ENCODE assay signal across 22 cellular contexts in the genomic region with DNA sequence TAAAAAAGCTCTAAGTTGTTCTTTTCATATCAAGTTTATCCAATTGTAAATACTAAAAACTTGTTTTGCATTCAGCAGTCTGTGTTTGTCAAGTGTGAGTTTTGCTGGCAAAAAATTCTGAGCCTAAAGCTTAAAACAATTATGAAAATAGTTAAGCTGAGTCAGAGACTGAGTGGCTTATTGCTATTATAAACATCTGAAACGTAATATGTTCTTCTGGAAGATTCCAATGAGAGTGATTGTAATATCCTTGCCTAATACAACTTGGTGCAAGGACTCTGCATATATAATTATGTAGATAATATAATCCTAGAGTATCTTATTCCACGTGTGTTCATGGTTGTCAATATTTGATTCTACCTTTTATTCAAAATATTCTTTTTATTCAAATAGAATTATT. TPM values are rescaled to one million over a fixed set of nuclear protein-coding genes. Genes with fewer than 3 reads are reported as not detected.
DNase-seq lines count a peak whose midpoint lies in the region; ATAC-seq and TF ChIP-seq lines count a peak whose summit lies in the region.
"Had no signal": no experiment of that assay in that cellular context is flagged by ENCODE, and none has a peak within 500 bp of the region (broad histone marks: within the 10 kb centered on the region; RNA-seq: fewer than 3 reads in every experiment).

No MANE protein-coding gene starts in this region.

- H3K14ac ChIP-seq in IMR-90 (replicated peaks; ENCODE audit: low read depth, low read length) (no peak overlapping the region), mesenchymal stem cell (ENCODE audit: low read length in 2 of 2) (no peak overlapping the region)

- H2BK5ac ChIP-seq in IMR-90 (ENCODE audit: low read depth, low read length, poor library complexity, severe bottlenecking) (peak overlapping the region; percentile 23), mesenchymal stem cell (ENCODE audit: low read depth, low read length, poor library complexity, severe bottlenecking) (no peak overlapping the region)

- H4K91ac ChIP-seq in IMR-90 (ENCODE audit: insufficient read depth, low read depth, low read length) (no peak overlapping the region), mesenchymal stem cell (ENCODE audit: low read length) (no peak overlapping the region)

- peaks cover 0 to 8% (median under 1%) of the 10 kb centered on the region in 4 donors for H3K4me1 Mint-ChIP-seq in CD4-positive, alpha-beta memory T cell
- H3K4me1 Mint-ChIP-seq in T-cell: peaks cover 0 to 7% (median 0%) of the 10 kb centered on the region in 3 donors

- H2AK5ac ChIP-seq in IMR-90 (ENCODE audit: low read depth, low read length): no peak overlapping the region
- H2AK5ac ChIP-seq in mesenchymal stem cell (ENCODE audit: low read length, severe bottlenecking): no peak overlapping the region

- H3K4ac ChIP-seq in IMR-90 (ENCODE audit: low read depth, low read length): no peak overlapping the region
- no peak overlapping the region for H3K4ac ChIP-seq in mesenchymal stem cell (ENCODE audit: low read depth in 1 of 2, low read length in 2 of 2)

- TF ChIP-seq RAD21 in IMR-90 (IDR thresholded peaks at IDR 0.05; ENCODE audit: low read length): no peak

- H4K8ac ChIP-seq in IMR-90 (ENCODE audit: low read depth in 2 of 2, low read length in 2 of 2): no peak overlapping the region
- H4K8ac ChIP-seq in mesenchymal stem cell (ENCODE audit: low read length): no peak overlapping the region

- DNase-seq in AG20443 (ENCODE audit: low spot score): peak; percentile 21
- DNase-seq in IMR-90: peak; percentile 78
- DNase-seq in fibroblast of mammary gland (ENCODE audit: low read depth): peak; percentile 51
- peak; percentile 38 for DNase-seq in mesenchymal stem cell
- no peak for DNase-seq in CD4-positive, alpha-beta memory T cell
- no peak for DNase-seq in left ventricle myocardium superior
- DNase-seq in T-cell: no peak
- DNase-seq: CD4-positive, CD25-positive, alpha-beta regulatory T cell; COR-L47; DMS79 treated with DMSO at 0.1 percent for 48 hours; Kasumi-1; NCI-H1694; NCI-H2081; NCI-H2171; NCI-H345; NCI-H524; NCI-H774; NK-92 treated with Interleukin-12 subunit alpha and Interleukin-12 subunit beta, amount 100 ng/mL, for 24 hours; SIG-M5; SK-N-SH had no signal

- H3K4me3 ChIP-seq in IMR-90 (ENCODE audit: insufficient read depth, low read depth, low read length): no peak overlapping the region
- H3K4me3 ChIP-seq in fibroblast of mammary gland (ENCODE audit: control insufficient read depth, low read depth, low read length): no peak overlapping the region
- H3K4me3 ChIP-seq in mesenchymal stem cell (ENCODE audit: insufficient read depth in 1 of 2, low read depth in 1 of 2, low read length in 2 of 2): no peak overlapping the region
- no peak overlapping the region for H3K4me3 ChIP-seq in CD4-positive, alpha-beta memory T cell (ENCODE audit: low read length in 2 of 2)

- peaks cover 4% of the 10 kb centered on the region for H3K36me3 ChIP-seq in IMR-90 (ENCODE audit: control insufficient read depth, insufficient read depth, low read length)
- peaks cover 0 to 27% of the 10 kb centered on the region in 2 experiments for H3K36me3 ChIP-seq in mesenchymal stem cell (ENCODE audit: control insufficient read depth in 1 of 2, insufficient read depth in 2 of 2, low read depth in 1 of 2, low read length in 2 of 2)
- H3K36me3 ChIP-seq in CD4-positive, alpha-beta memory T cell (ENCODE audit: insufficient read depth, low read length): no peaks in the 10 kb centered on the region

- no peak overlapping the region for H3K27ac Mint-ChIP-seq in CD4-positive, alpha-beta memory T cell
- no peak overlapping the region for H3K27ac Mint-ChIP-seq in T-cell

- no peak overlapping the region for H2BK12ac ChIP-seq in mesenchymal stem cell (ENCODE audit: low read length in 2 of 2)

- in situ Hi-C loops in IMR-90 (cut with MboI; ENCODE audit: low sequenced_read_pairs): no loop called here

- CTCF ChIA-PET in IMR-90 (lab: Yijun Ruan, JAX) (interaction anchor here (0.7 to 1.2 kb wide), 2 partner anchors 47 to 322 kb away, joined by 3 to 4 read pairs; no protein-coding TSS in a partner anchor), T-cell (lab: Charles Lee) (no interaction called here)
- CTCF ChIA-PET in CD4-positive, alpha-beta memory T cell (lab: Charles Lee; ENCODE audit: partially characterized antibody): no interaction called here

- H3K27me3 ChIP-seq in IMR-90 (ENCODE audit: control insufficient read depth, insufficient read depth, low read length): no peaks in the 10 kb centered on the region
- H3K27me3 ChIP-seq in mesenchymal stem cell (ENCODE audit: control insufficient read depth in 1 of 2, insufficient read depth in 1 of 2, low read length in 2 of 2): no peaks in the 10 kb centered on the region
- no peaks in the 10 kb centered on the region for H3K27me3 ChIP-seq in CD4-positive, alpha-beta memory T cell (ENCODE audit: insufficient read depth, low read length)

- no peaks in the 10 kb centered on the region for H3K9me3 ChIP-seq in IMR-90 (ENCODE audit: control insufficient read depth, insufficient read depth, low read length)
- H3K9me3 ChIP-seq in mesenchymal stem cell (ENCODE audit: control insufficient read depth, low read length): no peaks in the 10 kb centered on the region
- H3K9me3 ChIP-seq in CD4-positive, alpha-beta memory T cell (ENCODE audit: control insufficient read depth in 1 of 2, low read length in 2 of 2): no peaks in the 10 kb centered on the region
- H3K9me3 ChIP-seq: SK-N-SH had no signal

- intact Hi-C loops in IMR-90 (cut with micrococcal nuclease) (no loop called here), left ventricle myocardium superior (cut with micrococcal nuclease) (no loop called here)
- intact Hi-C loops in CD4-positive, alpha-beta memory T cell (cut with micrococcal nuclease): no loop called here

- no CpG with 5 or more reads among the region's 2 CpGs for WGBS in IMR-90 (ENCODE audit: extremely low coverage in 2 of 2, insufficient read length in 1 of 2), 2 experiments
- no CpG with 5 or more reads among the region's 2 CpGs for WGBS in mesenchymal stem cell

- H3K9me3 Mint-ChIP-seq in CD4-positive, alpha-beta memory T cell: no peaks in the 10 kb centered on the region
- H3K9me3 Mint-ChIP-seq in T-cell: no peaks in the 10 kb centered on the region

- H2BK120ac ChIP-seq in IMR-90 (ENCODE audit: low read depth, low read length): no peak overlapping the region
- H2BK120ac ChIP-seq in mesenchymal stem cell (ENCODE audit: low read depth, low read length): no peak overlapping the region

- H3K27me3 Mint-ChIP-seq in CD4-positive, alpha-beta memory T cell: no peaks in the 10 kb centered on the region
- no peaks in the 10 kb centered on the region for H3K27me3 Mint-ChIP-seq in T-cell
- H3K27me3 Mint-ChIP-seq: CD4-positive, CD25-positive, alpha-beta regulatory T cell had no signal

- H3K4me3 Mint-ChIP-seq in CD4-positive, alpha-beta memory T cell: no peak overlapping the region
- H3K4me3 Mint-ChIP-seq in T-cell: no peak overlapping the region
- H3K4me3 Mint-ChIP-seq: CD4-positive, CD25-positive, alpha-beta regulatory T cell had no signal

- no peak overlapping the region for H3K56ac ChIP-seq in IMR-90 (ENCODE audit: extremely low read depth, insufficient read depth, low read length)

- POLR2A ChIA-PET in IMR-90 (lab: Charles Lee; ENCODE audit: unreplicated experiment) (no interaction called here), T-cell (lab: Charles Lee) (interaction anchor here in 1 of 2 donors (0.6 kb wide), 1 partner anchor 319 kb away, joined by 13 read pairs; no protein-coding TSS in a partner anchor)
- POLR2A ChIA-PET in CD4-positive, alpha-beta memory T cell (lab: Charles Lee; ENCODE audit: partially characterized antibody): interaction anchor here (0.6 to 0.9 kb wide), 2 partner anchors 13 to 42 kb away, joined by 3 read pairs; no protein-coding TSS in a partner anchor

- H3K9me1 ChIP-seq in IMR-90 (ENCODE audit: insufficient read depth, low read length): peaks cover 9% of the 10 kb centered on the region; the same call in 1 of the 2 replicates

- H2AFZ ChIP-seq in IMR-90 (replicated peaks; ENCODE audit: low read length, poor library complexity) (no peak overlapping the region), mesenchymal stem cell (ENCODE audit: low read depth, low read length) (no peak overlapping the region)

- H4K20me1 ChIP-seq in IMR-90 (ENCODE audit: insufficient read depth, low read length): no peaks in the 10 kb centered on the region

- dilution Hi-C loops in IMR-90 (cut with HindIII; ENCODE audit: low sequenced_read_pairs, unreplicated experiment): no loop called here

- H3K36me3 Mint-ChIP-seq in CD4-positive, alpha-beta memory T cell: peaks cover 20 to 25% of the 10 kb centered on the region in 2 donors
- peaks cover 25% of the 10 kb centered on the region for H3K36me3 Mint-ChIP-seq in T-cell

- peak; percentile 88 for ATAC-seq in IMR-90 (ENCODE audit: low read depth)
- ATAC-seq in GM19397 (IDR thresholded peaks at IDR 0.05; ENCODE audit: unreplicated experiment): no peak
- no peak for ATAC-seq in left ventricle myocardium superior
- no peak for ATAC-seq in T-cell (replicated peaks in 1 of 4)
- ATAC-seq: Panc1 had no signal

- TF ChIP-seq CTCF in IMR-90 (conservative IDR thresholded peaks at IDR 0.05; ENCODE audit: low read depth, low read length) (no peak), fibroblast of mammary gland (conservative IDR thresholded peaks at IDR 0.05; ENCODE audit: control insufficient read depth, insufficient read depth, low read depth, low read length) (no peak)

- no peak overlapping the region for H4K5ac ChIP-seq in IMR-90 (ENCODE audit: low read depth, low read length)

- H3K4me1 ChIP-seq in IMR-90 (ENCODE audit: control insufficient read depth, insufficient read depth, low read length) (peaks cover 11% of the 10 kb centered on the region), mesenchymal stem cell (ENCODE audit: control insufficient read depth, insufficient read depth, low read depth, low read length) (no peaks in the 10 kb centered on the region)
- H3K4me1 ChIP-seq in CD4-positive, alpha-beta memory T cell (ENCODE audit: insufficient read depth, low read length): no peaks in the 10 kb centered on the region

- H2BK15ac ChIP-seq in IMR-90 (ENCODE audit: low read depth, low read length): no peak overlapping the region; the same call in 2 of the 3 replicates
- H2BK15ac ChIP-seq in mesenchymal stem cell (ENCODE audit: low read depth, poor library complexity, severe bottlenecking): no peak overlapping the region

- no TSS peak for BruUV-seq in IMR-90 (replicated peaks; lab: Mats Ljungman, UMichigan)

- peaks cover 19 to 44% of the 10 kb centered on the region in 2 experiments for H3K79me1 ChIP-seq in IMR-90 (ENCODE audit: low read depth in 1 of 2, low read length in 2 of 2)
- H3K79me1 ChIP-seq in mesenchymal stem cell (replicated peaks; ENCODE audit: low read length, poor library complexity, severe bottlenecking): peaks cover 28% of the 10 kb centered on the region

- no peak for TF ChIP-seq POLR2A in IMR-90 (IDR thresholded peaks at IDR 0.05; ENCODE audit: low read depth, low read length)

- H3K18ac ChIP-seq in IMR-90 (ENCODE audit: low read depth, low read length) (no peak overlapping the region), mesenchymal stem cell (ENCODE audit: low read depth in 1 of 2, low read length in 2 of 2) (no peak overlapping the region)

- no peak overlapping the region for H3K23ac ChIP-seq in IMR-90 (ENCODE audit: low read depth, low read length)
- H3K23ac ChIP-seq in mesenchymal stem cell (ENCODE audit: low read length in 2 of 2): no peak overlapping the region

- H3K4me2 ChIP-seq in IMR-90 (ENCODE audit: low read depth, low read length) (peak overlapping the region; percentile 58; the same call in 1 of the 2 replicates), mesenchymal stem cell (ENCODE audit: low read length, poor library complexity, severe bottlenecking) (no peak overlapping the region)
- H3K4me2 ChIP-seq: SK-N-SH had no signal

- no peak overlapping the region for H2AK9ac ChIP-seq in IMR-90 (replicated peaks; ENCODE audit: low read depth, low read length, poor library complexity)

- H3K27ac ChIP-seq in IMR-90 (ENCODE audit: insufficient read depth, low read length): no peak overlapping the region
- no peak overlapping the region for H3K27ac ChIP-seq in mesenchymal stem cell (ENCODE audit: low read length, poor library complexity, severe bottlenecking)
- H3K27ac ChIP-seq in CD4-positive, alpha-beta memory T cell (ENCODE audit: low read depth, low read length): no peak overlapping the region

- H2BK20ac ChIP-seq in IMR-90 (ENCODE audit: low read depth, low read length): no peak overlapping the region

- H3K9ac ChIP-seq in IMR-90 (ENCODE audit: low read depth, low read length) (no peak overlapping the region), mesenchymal stem cell (ENCODE audit: low read length) (no peak overlapping the region)
- H3K9ac ChIP-seq: SK-N-SH had no signal

RNA-seq across cellular contexts. Expression of a gene that starts 14.1 kb away (rescaled TPM):
- total RNA-seq in IMR-90 (2012; rRNA removed): 61.1 and 65.4 TPM in 2 replicates
- 10.3 and 12.8 TPM in 2 replicates for polyA plus RNA-seq in IMR-90 (2012; rRNA removed)
- polyA plus RNA-seq in IMR-90 (2012; cell fraction: cytosol; rRNA removed): 6.0 and 7.5 TPM in 2 replicates
- polyA plus RNA-seq in IMR-90 (2012; cell fraction: nucleus; rRNA removed; ENCODE audit: low replicate concordance): 5.9 and 17.2 TPM in 2 replicates
- 31.3 TPM for polyA plus RNA-seq in mesenchymal stem cell (2013, experiment 1 of 2)
- 31.6 TPM for polyA plus RNA-seq in mesenchymal stem cell (2013, experiment 2 of 2)
- 100 to 1,000 TPM; 142 to 158 TPM for total RNA-seq in CD4-positive, alpha-beta memory T cell
- polyA plus RNA-seq in CD4-positive, alpha-beta memory T cell: 10 to 100 TPM; 40.1 to 63.3 TPM
- 16.2 TPM for total RNA-seq in left ventricle myocardium superior
- total RNA-seq in T-cell: 100 to 1,000 TPM in 4 of 5 donors, 10 to 100 TPM in 1; 97.0 to 151 (median 126) TPM

Comparison
In these comparisons a context has a peak if more than half of its experiments do, and no peak if none do; other contexts are left out.
1. DNase-seq: peak in AG20443 (single experiment), IMR-90 (single experiment), fibroblast of mammary gland (single experiment) and mesenchymal stem cell (single experiment); none in CD4-positive, alpha-beta memory T cell (0 of 5), left ventricle myocardium superior (single experiment) and T-cell (0 of 34).